Comparison of ENCODE assay signal across 8 cellular contexts in the genomic region with DNA sequence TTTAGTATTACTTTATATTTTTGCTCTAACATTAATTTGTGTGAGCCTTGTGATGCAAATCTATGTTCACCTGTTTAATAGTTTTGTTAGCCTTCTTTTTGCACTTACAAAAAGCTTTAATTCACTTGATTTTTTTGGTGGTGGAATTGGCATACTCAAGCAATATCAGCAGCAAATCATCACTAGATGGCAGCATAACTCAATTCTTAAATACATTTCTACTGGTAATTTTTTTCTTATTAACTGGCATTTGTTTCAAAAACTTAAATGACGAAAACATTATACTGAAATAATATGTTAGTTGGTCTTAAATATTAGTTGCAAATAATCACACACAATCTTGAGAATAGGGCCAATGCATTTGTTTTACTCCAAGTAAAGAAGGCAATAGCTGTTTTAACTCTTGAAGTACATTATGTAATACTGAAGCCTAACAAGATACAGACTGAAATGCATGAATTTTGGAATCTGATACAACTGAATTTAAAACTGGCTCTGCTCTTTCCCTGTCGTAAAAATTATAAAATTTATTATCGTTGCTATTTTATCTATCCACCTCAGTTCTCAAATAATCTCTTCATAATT.
DNase-seq lines count a peak whose midpoint lies in the region; ATAC-seq, FAIRE-seq and TF ChIP-seq lines count a peak whose summit lies in the region.

No MANE protein-coding gene starts in this region.

- no peaks in the 10 kb centered on the region for H3K36me3 Mint-ChIP-seq in nephron (ENCODE audit: low read depth)

- H3K27ac Mint-ChIP-seq in nephron = peak overlapping the region in 2 of 3 experiments; percentile 23 to 40

- TF ChIP-seq CTCF in D721Med (IDR thresholded peaks at IDR 0.05; ENCODE audit: insufficient read depth, missing control alignments) (peak; percentile 71), colonic mucosa (IDR thresholded peaks at IDR 0.05) (peak; percentile 39), nephron (IDR thresholded peaks at IDR 0.05; ENCODE audit: unreplicated experiment in 3 of 3) (peak; percentile 66 to 79 (median 68))

- DNase-seq in D721Med (ENCODE audit: insufficient read length, low spot score) (no peak), NCI-H526 treated with DMSO at 0.1 percent for 48 hours (lab: John Stamatoyannopoulos, UW) (peak; percentile 19), colonic mucosa (no peak), nucleus accumbens (lab: John Stamatoyannopoulos, UW) (no peak)
- no peak for DNase-seq in activated effector memory CD4-positive, alpha-beta T cell treated with Interleukin-2 at 50 U/mL for 16 hours
- DNase-seq in stimulated activated CD4-positive, alpha-beta T cell treated with anti-CD3 and anti-CD28 coated beads, Interleukin-4, amount 100 ng/mL, for 1 hour = no peak

- H3K36me3 ChIP-seq in colonic mucosa = no peaks in the 10 kb centered on the region

- intact Hi-C loops in colonic mucosa (cut with DNase I) = no loop called here

- no peaks in the 10 kb centered on the region for H3K9me3 ChIP-seq in colonic mucosa

- no peak overlapping the region for H3K27ac ChIP-seq in colonic mucosa

- H3K9ac ChIP-seq in colonic mucosa (ENCODE audit: low read depth in 2 of 2, low read length in 2 of 2) = no peak overlapping the region

- no peaks in the 10 kb centered on the region for H3K27me3 Mint-ChIP-seq in nephron (ENCODE audit: low read depth)

- H3K4me3 ChIP-seq in colonic mucosa = no peak overlapping the region

- no peaks in the 10 kb centered on the region for H3K4me1 ChIP-seq in colonic mucosa

- H3K4me3 Mint-ChIP-seq in nephron = no peak overlapping the region

- peak; percentile 64 for ATAC-seq in HG02885 (IDR thresholded peaks at IDR 0.05; ENCODE audit: poor library complexity, unreplicated experiment)

- no peaks in the 10 kb centered on the region for H3K9me3 Mint-ChIP-seq in nephron

- peak; percentile 72 for FAIRE-seq in D721Med (lab: Jason Lieb, UNC)

- H3K4me1 Mint-ChIP-seq in nephron = no peaks in the 10 kb centered on the region

- no peaks in the 10 kb centered on the region for H3K27me3 ChIP-seq in colonic mucosa
